9 cellular contexts compared by ENCODE assay signal in genomic region chr5:912356-913091, GRCh38. TPM values are rescaled to one million over a fixed set of nuclear protein-coding genes. Genes with fewer than 3 reads are reported as not detected.
DNase-seq lines count a peak whose midpoint lies in the region; ATAC-seq, FAIRE-seq and TF ChIP-seq lines count a peak whose summit lies in the region.
"Had no signal": no experiment of that assay in that cellular context is flagged by ENCODE, and none has a peak within 500 bp of the region (broad histone marks: within the 10 kb centered on the region; RNA-seq: fewer than 3 reads in every experiment).

No MANE protein-coding gene starts in this region.

- TF ChIP-seq RAD21 in HCT116 (IDR thresholded peaks at IDR 0.05; ENCODE audit: low read depth) = peak; percentile 48; the same call in 1 of the 2 replicates

- H3K4me1 Mint-ChIP-seq in astrocyte (ENCODE audit: low read depth, unreplicated experiment) = peaks cover 28% of the 10 kb centered on the region
- H3K4me1 Mint-ChIP-seq in stimulated activated naive CD8-positive, alpha-beta T cell treated with anti-CD3 and anti-CD28 coated beads, Interleukin-15, amount 100 ng/mL, for 72 hours = no peaks in the 10 kb centered on the region

- peaks cover 18% of the 10 kb centered on the region for H3K36me3 Mint-ChIP-seq in astrocyte (ENCODE audit: low read depth, unreplicated experiment)

- H3K27me3 Mint-ChIP-seq in astrocyte (ENCODE audit: low read depth, unreplicated experiment) = peaks cover 3% of the 10 kb centered on the region
- H3K27me3 Mint-ChIP-seq in stimulated activated naive CD8-positive, alpha-beta T cell treated with anti-CD3 and anti-CD28 coated beads, Interleukin-15, amount 100 ng/mL, for 72 hours = no peaks in the 10 kb centered on the region

- H3K4me3 ChIP-seq in HCT116 (replicated peaks in 1 of 2; ENCODE audit: low read depth in 1 of 2, low read length in 2 of 2) (peak overlapping the region in 1 of 2 experiments; percentile 35; a peak in 2 of 4 replicates), astrocyte (ENCODE audit: insufficient read depth, low read depth, low read length) (peak overlapping the region; percentile 27), mucosa of descending colon (no peak overlapping the region)
- H3K4me3 ChIP-seq: Peyer's patch had no signal

- intact Hi-C loops in HCT116 (cut with micrococcal nuclease) (no loop called here), mucosa of descending colon (cut with DNase I, micrococcal nuclease) (no loop called here), Right ventricle myocardium inferior (cut with DNase I) (no loop called here)

- peak overlapping the region; percentile 22 for H3K4me3 Mint-ChIP-seq in astrocyte (ENCODE audit: unreplicated experiment)
- no peak overlapping the region for H3K4me3 Mint-ChIP-seq in stimulated activated naive CD8-positive, alpha-beta T cell treated with anti-CD3 and anti-CD28 coated beads, Interleukin-15, amount 100 ng/mL, for 72 hours

- RAD21 ChIA-PET in HCT116 (lab: Charles Lee; ENCODE audit: low non-redundant PET in 1 of 2, low total read pairs in 2 of 2, uncharacterized antibody in 2 of 2, unreplicated experiment in 2 of 2) = no interaction called here

- DNase-seq in HCT116 (ENCODE audit: low read depth, low spot score) (peak; percentile 98), SW480 (ENCODE audit: low spot score) (peak; percentile 98), astrocyte (ENCODE audit: low read depth) (peak; percentile 99), mucosa of descending colon (no peak), AG08396 (ENCODE audit: low spot score) (no peak), Right ventricle myocardium inferior (ENCODE audit: missing footprints) (no peak)
- DNase-seq in stimulated activated naive CD8-positive, alpha-beta T cell treated with anti-CD3 and anti-CD28 coated beads, Interleukin-15, amount 100 ng/mL, for 72 hours = peak in 1 of 2 donors; percentile 40

- peak; percentile 73 for FAIRE-seq in astrocyte (lab: Jason Lieb, UNC)

- no TSS peak for BruUV-seq in HCT116 (replicated peaks; lab: Mats Ljungman, UMichigan)

- H3K4me2 ChIP-seq in HCT116 (ENCODE audit: low read length) = peak overlapping the region; percentile 75
- peak overlapping the region; percentile 74 for H3K4me2 ChIP-seq in astrocyte (ENCODE audit: low read length)

- no peaks in the 10 kb centered on the region for H3K9me3 Mint-ChIP-seq in astrocyte (ENCODE audit: unreplicated experiment)
- no peaks in the 10 kb centered on the region for H3K9me3 Mint-ChIP-seq in stimulated activated naive CD8-positive, alpha-beta T cell treated with anti-CD3 and anti-CD28 coated beads, Interleukin-15, amount 100 ng/mL, for 72 hours

- CTCF ChIA-PET in HCT116 (lab: Charles Lee) = interaction anchor here (1.1 to 1.2 kb wide), 3 partner anchors 9 to 466 kb away, joined by 3 read pairs; no protein-coding TSS in a partner anchor

- peaks cover 20 to 49% of the 10 kb centered on the region in 2 experiments for H3K36me3 ChIP-seq in HCT116 (ENCODE audit: control insufficient read depth in 1 of 2, insufficient read depth in 2 of 2, low read length in 2 of 2)
- peaks cover 11% of the 10 kb centered on the region for H3K36me3 ChIP-seq in astrocyte (ENCODE audit: insufficient read depth, low read length)
- no peaks in the 10 kb centered on the region for H3K36me3 ChIP-seq in mucosa of descending colon (ENCODE audit: low read depth)
- H3K36me3 ChIP-seq: Peyer's patch had no signal

- H3K27me3 ChIP-seq in HCT116 (ENCODE audit: insufficient read depth, low read length) (no peaks in the 10 kb centered on the region), astrocyte (ENCODE audit: insufficient read depth, low read length) (peaks cover 3% of the 10 kb centered on the region)
- H3K27me3 ChIP-seq: Peyer's patch had no signal

- H2AFZ ChIP-seq in HCT116 (ENCODE audit: low read depth, low read length, poor library complexity, severe bottlenecking) = no peak overlapping the region
- peak overlapping the region; percentile 51 for H2AFZ ChIP-seq in astrocyte (ENCODE audit: low read depth, low read length)

- peak overlapping the region; percentile 66 for H3K9ac ChIP-seq in HCT116 (ENCODE audit: low read length)
- peak overlapping the region; percentile 89 for H3K9ac ChIP-seq in astrocyte (ENCODE audit: low read length)

- peak overlapping the region; percentile 73 for H3K27ac ChIP-seq in HCT116 (ENCODE audit: low read depth, low read length)
- peak overlapping the region; percentile 97 for H3K27ac ChIP-seq in astrocyte (ENCODE audit: low read depth, low read length)
- H3K27ac ChIP-seq: Peyer's patch had no signal

- H3K79me2 ChIP-seq in HCT116 (ENCODE audit: insufficient read depth, low read length) = peaks cover 14% of the 10 kb centered on the region
- no peaks in the 10 kb centered on the region for H3K79me2 ChIP-seq in astrocyte (ENCODE audit: insufficient read depth, low read length)

- H3K9me3 ChIP-seq in HCT116 (ENCODE audit: control insufficient read depth in 1 of 2, insufficient read depth in 1 of 2, low read depth in 1 of 2, low read length in 2 of 2) (no peaks in the 10 kb centered on the region), astrocyte (ENCODE audit: insufficient read depth, low read depth, low read length) (no peaks in the 10 kb centered on the region), mucosa of descending colon (no peaks in the 10 kb centered on the region)
- H3K9me3 ChIP-seq: Peyer's patch had no signal

- H4K20me1 ChIP-seq in HCT116 (ENCODE audit: insufficient read depth) (peaks cover 5% of the 10 kb centered on the region; the same call in 1 of the 2 replicates), astrocyte (ENCODE audit: insufficient read depth, low read length) (peaks cover 19% of the 10 kb centered on the region)

- H3K9me2 ChIP-seq in HCT116 (ENCODE audit: insufficient read depth) = no peaks in the 10 kb centered on the region

- peak overlapping the region; percentile 85 for H3K27ac Mint-ChIP-seq in astrocyte (ENCODE audit: unreplicated experiment)
- peak overlapping the region in 1 of 2 donors; percentile 89 for H3K27ac Mint-ChIP-seq in stimulated activated naive CD8-positive, alpha-beta T cell treated with anti-CD3 and anti-CD28 coated beads, Interleukin-15, amount 100 ng/mL, for 72 hours

- TF ChIP-seq CTCF in HCT116 (IDR thresholded peaks at IDR 0.05 in 2 of 3, conservative IDR thresholded peaks at IDR 0.05 in 1 of 3; ENCODE audit: borderline replicate concordance in 1 of 3, insufficient read depth in 1 of 3, low read depth in 2 of 3, low read length in 2 of 3) (peak in 2 of 3 experiments; percentile 50 to 62; a peak in 5 of 6 replicates), astrocyte (IDR thresholded peaks at IDR 0.05; ENCODE audit: insufficient read depth, low read depth, low read length) (peak; percentile 43), mucosa of descending colon (IDR thresholded peaks at IDR 0.05) (no peak)

- POLR2A ChIA-PET in HCT116 (lab: Charles Lee) = no interaction called here

- H3K4me1 ChIP-seq in HCT116 (ENCODE audit: control insufficient read depth in 1 of 2, insufficient read depth in 2 of 2, low read length in 2 of 2) = peaks cover 15 to 31% of the 10 kb centered on the region in 2 experiments
- H3K4me1 ChIP-seq in astrocyte (ENCODE audit: insufficient read depth, low read length) = peaks cover 19% of the 10 kb centered on the region
- no peaks in the 10 kb centered on the region for H3K4me1 ChIP-seq in mucosa of descending colon (ENCODE audit: low read depth)
- H3K4me1 ChIP-seq: Peyer's patch had no signal

- ATAC-seq in HCT116 (peak; percentile 94), mucosa of descending colon (peak; percentile 29), Right ventricle myocardium inferior (no peak), GM19455 (IDR thresholded peaks at IDR 0.05; ENCODE audit: unreplicated experiment) (no peak)
- ATAC-seq in stimulated activated naive CD8-positive, alpha-beta T cell treated with anti-CD3 and anti-CD28 coated beads, Interleukin-15, amount 100 ng/mL, for 72 hours = peak; percentile 76

- TF ChIP-seq POLR2A in HCT116 (IDR thresholded peaks at IDR 0.05; ENCODE audit: borderline replicate concordance, extremely low read depth, insufficient read depth, insufficient read length) = no peak

TF ChIP-seq in HCT116, 20 proteins besides CTCF, POLR2A, EP300 and RAD21 (continues in another document):
- TF ChIP-seq POLR2AphosphoS5 (IDR thresholded peaks at IDR 0.05; ENCODE audit: low read depth, low read length) (peak; percentile 36; the same call in 1 of the 2 replicates), MAX (IDR thresholded peaks at IDR 0.05) (peak; percentile 98), CBX3 (IDR thresholded peaks at IDR 0.05; ENCODE audit: low read depth) (no peak), REST (IDR thresholded peaks at IDR 0.05; ENCODE audit: low read depth) (no peak)

RNA-seq across cellular contexts. Expression of gene TRIP13, which starts 19.8 kb away (rescaled TPM):
- total RNA-seq in HCT116 (2021; ENCODE audit: unreplicated experiment) = 45.0 TPM
- 18.0 and 29.3 TPM in 2 replicates for polyA plus RNA-seq in HCT116 (2012)
- total RNA-seq in astrocyte = 7.3 and 8.5 TPM in 2 replicates
- 1 to 10 TPM; 1.4 to 7.1 (median 2.1) TPM for total RNA-seq in mucosa of descending colon
- 0.38 TPM for total RNA-seq in Right ventricle myocardium inferior

RNA-seq across cellular contexts. Expression of gene BRD9, which starts 19.9 kb away (rescaled TPM):
- total RNA-seq in HCT116 (2021; ENCODE audit: unreplicated experiment) = 54.6 TPM
- 33.0 and 35.4 TPM in 2 replicates for polyA plus RNA-seq in HCT116 (2012)
- total RNA-seq in astrocyte = 36.7 and 43.7 TPM in 2 replicates
- total RNA-seq in mucosa of descending colon = 10 to 100 TPM; 30.8 to 46.5 (median 36.7) TPM
- total RNA-seq in Right ventricle myocardium inferior = 27.9 TPM

Comparison
In these comparisons a context has a peak if more than half of its experiments do, and no peak if none do; other contexts are left out.
1. ATAC-seq: peak in HCT116 (single experiment), mucosa of descending colon (single experiment) and stimulated activated naive CD8-positive, alpha-beta T cell treated with anti-CD3 and anti-CD28 coated beads, Interleukin-15, amount 100 ng/mL, for 72 hours (single experiment); none in Right ventricle myocardium inferior (single experiment) and GM19455 (single experiment).
2. DNase-seq: peak in HCT116 (single experiment), SW480 (single experiment) and astrocyte (single experiment); none in mucosa of descending colon (0 of 3), AG08396 (single experiment) and Right ventricle myocardium inferior (single experiment).